Comparison of ENCODE assay signal across 8 cellular contexts in genomic region chr1:1511533-1512285, GRCh38. TPM values are rescaled to one million over a fixed set of nuclear protein-coding genes. Genes with fewer than 3 reads are reported as not detected.
DNase-seq lines count a peak whose midpoint lies in the region; ATAC-seq and TF ChIP-seq lines count a peak whose summit lies in the region.

TSS of gene ATAD3A (plus strand) at chr1:1512162. CDS start at chr1:1512269, 107 bp downstream.

- TF ChIP-seq CTCF in ascending aorta (IDR thresholded peaks at IDR 0.05) (no peak), uterus (IDR thresholded peaks at IDR 0.05) (peak in 1 of 4 experiments; percentile 44)

- peak; percentile 40 to 69 for TF ChIP-seq POLR2A in uterus (IDR thresholded peaks at IDR 0.05)

- peak within 1 kb of the TSS; percentile 85 to 93 for H3K27ac ChIP-seq in ascending aorta
- H3K27ac ChIP-seq in right cardiac atrium (ENCODE audit: low read length) = peak within 1 kb of the TSS; percentile 64
- peak within 1 kb of the TSS; percentile 82 to 88 for H3K27ac ChIP-seq in uterus

- H3K27me3 ChIP-seq in ascending aorta (no peaks in the 10 kb centered on the region), right cardiac atrium (ENCODE audit: control insufficient read depth, insufficient read depth) (no peaks in the 10 kb centered on the region), uterus (no peaks in the 10 kb centered on the region)

- peak; percentile 87 for ATAC-seq in GM18517 (IDR thresholded peaks at IDR 0.05; ENCODE audit: unreplicated experiment)
- peak; percentile 76 for ATAC-seq in HG03025 (IDR thresholded peaks at IDR 0.05; ENCODE audit: low FRiP score, unreplicated experiment)
- peak; percentile 97 for ATAC-seq in right cardiac atrium

- under 1% methylated on average over 99 of the region's 99 CpGs for WGBS in right cardiac atrium

- DNase-seq in NCI-H2029 treated with DMSO at 0.1 percent for 48 hours (lab: John Stamatoyannopoulos, UW) = peak; percentile 49
- DNase-seq in T-helper 22 cell (ENCODE audit: low read depth) = peak; percentile 94
- peak; percentile 89 to 99 for DNase-seq in ascending aorta (ENCODE audit: low spot score in 2 of 2)
- DNase-seq in right cardiac atrium = peak; percentile 99 to 100 (median 100)
- peak; percentile 98 for DNase-seq in putamen (ENCODE audit: low spot score)
- DNase-seq in uterus = peak; percentile 98

- H3K4me1 ChIP-seq in ascending aorta = peaks cover 0 to 7% of the 10 kb centered on the region in 2 donors
- peaks cover 2% of the 10 kb centered on the region for H3K4me1 ChIP-seq in right cardiac atrium (ENCODE audit: control insufficient read depth, insufficient read depth, low read length)
- peaks cover 0 to 4% of the 10 kb centered on the region in 2 donors for H3K4me1 ChIP-seq in uterus

- no peaks in the 10 kb centered on the region for H3K9me3 ChIP-seq in ascending aorta
- no peaks in the 10 kb centered on the region for H3K9me3 ChIP-seq in right cardiac atrium (ENCODE audit: control insufficient read depth, low read length)
- no peaks in the 10 kb centered on the region for H3K9me3 ChIP-seq in uterus

- H3K4me3 ChIP-seq in ascending aorta (peak within 1 kb of the TSS; percentile 81), right cardiac atrium (ENCODE audit: low read length) (peak within 1 kb of the TSS; percentile 56), uterus (peak within 1 kb of the TSS; percentile 69 to 78)

- H3K36me3 ChIP-seq in ascending aorta (peaks cover 1 to 5% of the 10 kb centered on the region in 2 donors), uterus (no peaks in the 10 kb centered on the region)

- intact Hi-C loops in ascending aorta (cut with DNase I) = loop anchor here (1.0 to 10.0 kb wide), 6 partner anchors 40 to 396 kb away; partner anchors contain the start of genes ATAD3B, C1orf159, MIB2 and MRPL20
- intact Hi-C loops in right cardiac atrium (cut with DNase I) = no loop called here
- intact Hi-C loops in uterus (cut with DNase I; ENCODE audit: low total_unique reads) = no loop called here

RNA-seq across cellular contexts. Expression of gene ATAD3A, which starts in this region (rescaled TPM):
- total RNA-seq in ascending aorta (46.3 TPM), right cardiac atrium (10 to 100 TPM; 13.6 to 20.1 (median 15.7) TPM), uterus (10 to 100 TPM in 3 of 4 donors, 1 to 10 TPM in 1; 1.8 to 14.8 (median 11.7) TPM)
- polyA plus RNA-seq in right cardiac atrium = 16.7 TPM

Comparison
In these comparisons a context has a peak if more than half of its experiments do, and no peak if none do; other contexts are left out.
1. Peak in every context shown above with its lines: DNase-seq, ATAC-seq, H3K4me3 ChIP-seq and H3K27ac ChIP-seq.
2. DNase-seq: peak in every context shown above with its lines; median percentile 100 in right cardiac atrium; 98 in putamen; 98 in uterus; 94 in T-helper 22 cell; 94 in ascending aorta; 49 in NCI-H2029 treated with DMSO at 0.1 percent for 48 hours.